In the genomic region with DNA sequence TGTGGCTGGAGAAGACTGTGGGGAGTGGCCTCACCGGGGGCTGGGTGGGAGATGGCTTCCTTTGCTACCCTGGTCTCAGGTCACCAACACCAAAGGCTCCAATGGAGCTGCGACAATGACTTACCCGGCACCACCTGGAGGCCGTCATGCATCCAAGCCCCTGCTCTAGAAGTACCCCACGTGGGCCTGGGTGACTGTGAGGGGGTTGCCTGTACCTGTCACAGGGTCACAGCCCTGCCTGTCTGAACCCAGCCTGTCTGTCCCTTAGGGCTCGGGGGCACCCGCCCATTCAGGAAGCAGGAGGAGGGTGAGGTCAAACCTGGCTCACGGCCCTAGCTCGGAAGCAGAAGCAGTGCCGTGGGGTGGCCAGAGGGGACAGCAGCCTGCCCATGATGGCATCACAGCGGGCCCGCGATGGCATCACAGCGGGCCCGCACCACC, we compare ENCODE assay signal across 1 cellular context.
TF ChIP-seq lines count a peak whose summit lies in the region.

No MANE protein-coding gene starts in this region.

TF ChIP-seq in H1, 55 proteins besides CTCF, POLR2A, EP300 and RAD21:
- TF ChIP-seq CBX8 (IDR thresholded peaks at IDR 0.05; ENCODE audit: borderline replicate concordance, low read depth, low read length) = no peak
- no peak for TF ChIP-seq TAF7 (optimal IDR thresholded peaks at IDR 0.05; ENCODE audit: borderline replicate concordance, low read depth, low read length)
- no peak for TF ChIP-seq CHD2 (IDR thresholded peaks at IDR 0.05; ENCODE audit: low read length)
- no peak for TF ChIP-seq CHD1 (IDR thresholded peaks at IDR 0.05; ENCODE audit: low read depth, low read length)
- no peak for TF ChIP-seq POLR2AphosphoS5 (IDR thresholded peaks at IDR 0.05; ENCODE audit: low read depth, low read length)
- no peak for TF ChIP-seq SP2 (IDR thresholded peaks at IDR 0.05; ENCODE audit: low read length)
- no peak for TF ChIP-seq KDM1A (IDR thresholded peaks at IDR 0.05; ENCODE audit: borderline replicate concordance, low read length)
